19 cellular contexts compared by ENCODE assay signal in the genomic region with DNA sequence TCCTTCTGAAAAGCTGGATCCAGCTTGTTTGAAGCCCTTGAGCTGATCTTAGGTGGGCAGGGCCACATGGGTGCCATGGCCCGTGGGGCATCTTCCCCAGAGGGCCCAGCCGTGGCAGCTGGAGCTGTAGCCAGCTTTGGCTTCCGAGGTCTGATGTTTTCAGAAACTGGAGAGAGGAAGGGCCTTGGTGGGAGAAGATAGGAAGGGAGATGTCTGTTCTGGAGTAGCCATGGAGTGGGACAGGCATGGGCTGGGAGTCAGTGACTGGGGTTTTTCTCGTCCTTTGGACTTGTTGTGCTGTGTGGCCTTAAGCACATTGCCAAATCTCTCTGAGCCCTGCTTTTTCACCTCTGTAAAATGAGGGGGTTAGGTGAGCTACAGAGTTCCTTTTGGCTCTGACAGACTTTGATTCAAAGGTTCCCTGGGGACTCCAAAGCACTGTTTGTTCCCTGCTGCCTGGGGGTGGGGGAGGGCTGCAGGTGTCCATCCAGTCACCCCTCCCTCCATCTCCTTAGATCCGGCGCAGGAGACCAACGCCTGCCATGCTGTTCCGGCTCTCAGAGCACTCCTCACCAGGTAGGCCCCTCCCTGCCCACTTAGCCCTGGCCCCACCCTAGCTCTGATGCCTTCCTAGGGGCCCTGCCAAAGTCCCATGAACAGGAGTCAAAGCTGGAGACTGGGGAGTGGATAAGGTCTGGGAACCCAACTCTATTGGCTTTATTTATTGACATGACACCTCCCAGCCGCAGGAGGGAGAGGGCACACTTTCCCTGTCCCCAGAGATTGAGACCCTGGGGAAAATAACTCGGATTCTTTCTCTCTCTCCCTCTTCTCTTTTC. TPM values are rescaled to one million over a fixed set of nuclear protein-coding genes. Genes with fewer than 3 reads are reported as not detected.
DNase-seq lines count a peak whose midpoint lies in the region; ATAC-seq and TF ChIP-seq lines count a peak whose summit lies in the region.
"Had no signal": no experiment of that assay in that cellular context is flagged by ENCODE, and none has a peak within 500 bp of the region (broad histone marks: within the 10 kb centered on the region; RNA-seq: fewer than 3 reads in every experiment).

No MANE protein-coding gene starts in this region.

- DNase-seq in H7 (peak; percentile 58), NCI-H345 (lab: John Stamatoyannopoulos, UW) (peak; percentile 47), colonic mucosa (peak; percentile 91), epidermal melanocyte (ENCODE audit: insufficient read length, low spot score) (no peak)
- DNase-seq: activated CD8-positive, alpha-beta memory T cell treated with anti-CD3 and anti-CD28 coated beads, Interleukin-2, amount 50 U/mL, for 4 hours; activated naive CD4-positive, alpha-beta T cell treated with Interleukin-2 at 50 U/mL for 16 hours; CD4-positive, CD25-positive, alpha-beta regulatory T cell; immature natural killer cell; NCI-H446; psoas muscle; T-cell had no signal

- ATAC-seq in HG03432 (IDR thresholded peaks at IDR 0.05; ENCODE audit: unreplicated experiment): no peak
- ATAC-seq in GM21825 (IDR thresholded peaks at IDR 0.05; ENCODE audit: unreplicated experiment): no peak
- ATAC-seq: activated CD4-positive, CD25-positive, alpha-beta regulatory T cell treated with anti-CD3 and anti-CD28 coated beads, Interleukin-2, amount 50 U/mL, for 24 hours; gastroesophageal sphincter; psoas muscle; T-cell had no signal

- intact Hi-C loops in colonic mucosa (cut with DNase I): loop anchor here (5.0 kb wide), 1 partner anchor 108 kb away; a partner anchor contains a TSS

- no peaks in the 10 kb centered on the region for H3K9me3 ChIP-seq in colonic mucosa
- no peaks in the 10 kb centered on the region for H3K9me3 ChIP-seq in neutrophil
- H3K9me3 ChIP-seq: gastroesophageal sphincter, psoas muscle had no signal

- H3K36me3 ChIP-seq in H7 (replicated peaks; ENCODE audit: control insufficient read depth, insufficient read depth, low read length) (no peaks in the 10 kb centered on the region), colonic mucosa (no peaks in the 10 kb centered on the region), neutrophil (no peaks in the 10 kb centered on the region)
- H3K36me3 ChIP-seq: gastroesophageal sphincter had no signal

- H3K27ac ChIP-seq in colonic mucosa (peak overlapping the region; percentile 89), neutrophil (peak overlapping the region; percentile 70)
- H3K27ac ChIP-seq: gastroesophageal sphincter, psoas muscle had no signal

- peak overlapping the region; percentile 65 to 93 for H3K9ac ChIP-seq in colonic mucosa (ENCODE audit: low read depth in 2 of 2, low read length in 2 of 2)

- H3K4me3 ChIP-seq in H7 (ENCODE audit: insufficient read depth, low read depth, low read length) (no peak overlapping the region), colonic mucosa (peak overlapping the region; percentile 15), neutrophil (ENCODE audit: low read depth in 1 of 2, low read length in 1 of 2) (no peak overlapping the region)
- H3K4me3 ChIP-seq: psoas muscle had no signal

- TF ChIP-seq CTCF in colonic mucosa (IDR thresholded peaks at IDR 0.05): no peak
- no peak for TF ChIP-seq CTCF in neutrophil (IDR thresholded peaks at IDR 0.05)

- H3K4me1 ChIP-seq in colonic mucosa (peaks cover 13% of the 10 kb centered on the region), neutrophil (ENCODE audit: control insufficient read depth in 1 of 2, insufficient read depth in 1 of 2, low read depth in 1 of 2, low read length in 1 of 2) (peaks cover 63 to 69% of the 10 kb centered on the region in 2 experiments)

- H3K27me3 ChIP-seq in H7 (ENCODE audit: control insufficient read depth, insufficient read depth, low read length) (peaks cover 46% of the 10 kb centered on the region), colonic mucosa (peaks cover 11% of the 10 kb centered on the region), neutrophil (peaks cover 50% of the 10 kb centered on the region)

RNA-seq across cellular contexts. Expression of a gene that starts 2.1 kb away (rescaled TPM):
- 8.3 and 11.8 TPM in 2 replicates for total RNA-seq in H7 (2014; rRNA removed; shearing (Covaris generic))
- 100 to 1,000 TPM; 331 to 350 TPM for total RNA-seq in colonic mucosa
- total RNA-seq: bronchial epithelial cell; CD4-positive, CD25-positive, alpha-beta regulatory T cell; M059J had no signal

RNA-seq across cellular contexts. Expression of a gene that starts 8.1 kb away (rescaled TPM):
- 55.6 and 66.3 TPM in 2 replicates for total RNA-seq in H7 (2014; rRNA removed; shearing (Covaris generic))
- 10 to 100 TPM; 30.0 to 41.3 TPM for total RNA-seq in colonic mucosa

RNA-seq across cellular contexts. Expression of a gene that starts 21.2 kb away (rescaled TPM):
- not detected in 2 replicates for total RNA-seq in H7 (2014; rRNA removed; shearing (Covaris generic))
- not detected for total RNA-seq in colonic mucosa
- total RNA-seq: bronchial epithelial cell; CD4-positive, CD25-positive, alpha-beta regulatory T cell; gastroesophageal sphincter; HT-29; M059J; psoas muscle; T-cell had no signal

RNA-seq across cellular contexts. Expression of a gene that starts 36.3 kb away (rescaled TPM):
- total RNA-seq in H7 (2014; rRNA removed; shearing (Covaris generic)): 0.69 and 2.7 TPM in 2 replicates
- 1 to 10 TPM in 1 of 2 donors, under 1 TPM in 1; 0.49 to 1.2 TPM for total RNA-seq in colonic mucosa
- total RNA-seq: bronchial epithelial cell, M059J had no signal

RNA-seq across cellular contexts. Expression of a gene that starts 39.4 kb away (rescaled TPM):
- total RNA-seq in H7 (2014; rRNA removed; shearing (Covaris generic)): 2.4 and 4.0 TPM in 2 replicates
- total RNA-seq in colonic mucosa: under 1 TPM in 1 of 2 donors, not detected in 1; 0.47 TPM
- total RNA-seq: bronchial epithelial cell, M059J had no signal

Comparison
In these comparisons a context has a peak if more than half of its experiments do, and no peak if none do; other contexts are left out.
1. RNA of a gene that starts 2.1 kb away (total RNA-seq): 331 to 350 TPM in colonic mucosa; 8.3 to 11.8 TPM in H7; every median in the first group is over 10 times any median in the second.